ENCODE assay signal across 30 cellular contexts in the genomic region with DNA sequence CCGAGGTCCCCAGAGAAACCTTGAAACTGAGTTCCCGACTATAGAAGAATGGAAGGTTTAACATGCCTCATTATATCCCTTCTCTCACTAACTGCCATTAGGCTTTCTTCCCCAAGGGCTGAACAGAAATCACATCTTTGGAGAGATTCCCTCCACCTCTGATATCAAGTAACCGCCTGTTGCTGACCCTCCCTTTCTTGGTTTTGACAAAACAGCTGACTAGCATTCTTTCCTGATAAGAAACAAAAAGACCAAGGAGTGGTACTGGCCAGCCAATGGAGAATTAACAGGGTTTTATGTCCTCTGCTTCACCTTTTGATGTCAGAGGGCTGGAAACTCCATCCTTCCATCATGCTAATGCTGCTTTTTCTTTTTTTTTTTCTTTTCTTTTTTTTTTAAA.
"Had no signal": no experiment of that assay in that cellular context is flagged by ENCODE, and none has a peak within 500 bp of the region (broad histone marks: within the 10 kb centered on the region; RNA-seq: fewer than 3 reads in every experiment).

No MANE protein-coding gene starts in this region.

- H2AFZ ChIP-seq: parathyroid adenoma had no signal

- DNase-seq: naive thymus-derived CD8-positive, alpha-beta T cell; nephron progenitor cell; nucleus accumbens; ovary; posterior cingulate gyrus; psoas muscle; spleen; stimulated activated CD4-positive, alpha-beta T cell treated with anti-CD3 and anti-CD28 coated beads, Interleukin-12 subunit alpha, Interleukin-12 subunit beta, amount 100 ng/mL, for 4 hours; stimulated activated CD4-positive, alpha-beta T cell treated with anti-CD3 and anti-CD28 coated beads, Interleukin-1b, Interleukin-23, amount 100 ng/mL, for 48 hours; stimulated activated CD4-positive, alpha-beta T cell treated with anti-CD3 and anti-CD28 coated beads, Interleukin-4, amount 100 ng/mL, for 1 hour; stimulated activated CD4-positive, alpha-beta T cell treated with anti-CD3 and anti-CD28 coated beads, Interleukin-4, amount 100 ng/mL, for 4 hours; stimulated activated CD8-positive, alpha-beta memory T cell treated with anti-CD3 and anti-CD28 coated beads, Interleukin-4, amount 100 ng/mL, for 48 hours; stimulated activated naive CD4-positive, alpha-beta T cell; stimulated activated naive CD8-positive, alpha-beta T cell treated with anti-CD3 and anti-CD28 coated beads, Interleukin-15, amount 100 ng/mL, for 72 hours; stimulated activated naive CD8-positive, alpha-beta T cell treated with anti-CD3 and anti-CD28 coated beads, Interleukin-15, Interleukin-2, amounts not matched to agents 100 U/mL and 50 U/mL, for 24 hours; substantia nigra; testis; tibial artery; transverse colon; upper lobe of right lung; uterus had no signal

- H3K79me2 ChIP-seq: parathyroid adenoma had no signal

- H3K9me3 ChIP-seq: neutrophil, ovary, psoas muscle, testis, transverse colon, upper lobe of right lung, uterus had no signal

- H3K4me3 ChIP-seq: ovary, psoas muscle, skin epidermis, smooth muscle cell, spleen, suprapubic skin, testis, tibial artery, transverse colon, upper lobe of right lung, uterus had no signal

- ATAC-seq: naive thymus-derived CD8-positive, alpha-beta T cell; natural killer cell treated with Interleukin-12 subunit alpha and Interleukin-12 subunit beta and Interleukin-15 and Interleukin-18, amount 100 ng/mL, for 72 hours; psoas muscle; right cardiac atrium; sciatic nerve; stimulated activated memory B cell treated with anti-CD40 and anti-IgM and Interleukin-4, amounts not matched to agents 10 μg/mL and 1 μg/mL and 100 μg/mL, for 72 hours; stimulated activated naive CD8-positive, alpha-beta T cell treated with anti-CD3 and anti-CD28 coated beads, Interleukin-15, amount 100 ng/mL, for 72 hours; stimulated activated naive CD8-positive, alpha-beta T cell treated with anti-CD3 and anti-CD28 coated beads, Interleukin-15, Interleukin-2, amounts not matched to agents 100 U/mL and 50 U/mL, for 24 hours; upper lobe of right lung had no signal

- H3K27me3 ChIP-seq: neutrophil, ovary, spleen, suprapubic skin, testis, tibial artery, transverse colon, upper lobe of right lung, uterus had no signal

- H3K4me2 ChIP-seq: smooth muscle cell had no signal

- H3K36me3 ChIP-seq: neutrophil, ovary, spleen, suprapubic skin, tibial artery, transverse colon, upper lobe of right lung, uterus had no signal

- H3K27ac ChIP-seq: neutrophil, ovary, parathyroid adenoma, psoas muscle, skin epidermis, spleen, suprapubic skin, testis, tibial artery, transverse colon, upper lobe of right lung, uterus had no signal

- H3K4me1 ChIP-seq: parathyroid adenoma, psoas muscle, spleen, suprapubic skin, testis, tibial artery, transverse colon, upper lobe of right lung, uterus had no signal
